Comparison of ENCODE assay signal across 1 cellular context in the genomic region with DNA sequence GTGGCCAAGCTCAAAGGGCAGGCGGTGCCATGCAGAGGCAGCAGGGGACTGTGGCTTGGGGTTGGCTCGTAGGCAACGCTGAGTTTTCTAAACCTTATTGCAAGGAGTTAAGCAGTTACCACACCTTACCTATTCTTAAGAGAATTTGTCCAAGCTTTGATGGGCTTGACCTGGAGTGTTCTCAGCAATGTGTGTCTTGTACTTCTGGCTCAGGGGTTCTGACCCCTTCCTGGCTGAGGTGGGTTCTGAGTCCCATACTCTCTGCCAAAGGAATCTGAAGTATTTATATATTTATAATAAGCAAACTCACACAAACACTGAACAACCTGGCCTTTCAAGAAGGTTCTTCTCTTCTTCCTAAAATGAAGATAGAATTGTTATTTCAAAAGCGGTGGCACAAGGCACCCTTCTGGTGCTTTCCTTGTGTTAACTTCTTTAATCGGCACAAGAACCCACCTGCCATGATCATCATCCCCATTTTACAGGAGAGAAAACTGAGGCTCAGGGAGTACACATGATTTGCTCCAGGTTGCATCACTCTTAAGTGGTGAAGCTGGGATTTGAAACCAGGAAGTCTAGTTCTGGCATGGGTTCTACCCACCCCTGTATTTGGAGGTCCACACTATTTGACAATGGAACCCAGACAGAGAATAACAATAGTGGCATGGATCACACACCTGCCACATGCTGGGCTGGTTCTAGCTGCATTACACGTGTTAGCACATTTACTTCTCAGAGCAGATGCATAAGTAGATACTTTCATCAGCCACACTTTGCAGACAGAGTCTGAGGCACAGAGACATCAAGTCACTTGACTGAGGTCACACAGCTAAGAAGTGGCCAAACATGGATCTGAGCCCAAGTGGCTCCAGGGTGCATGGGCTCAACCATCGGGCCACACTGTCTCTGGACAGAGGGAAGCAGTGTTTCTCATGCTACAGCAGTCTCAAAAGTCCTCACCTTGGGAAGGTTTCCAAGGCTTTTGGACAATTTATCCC.
TF ChIP-seq lines count a peak whose summit lies in the region.

No MANE protein-coding gene starts in this region.

TF ChIP-seq in HepG2, 621 proteins besides CTCF, POLR2A, EP300 and RAD21 (continued from another document):
- TF ChIP-seq ZMYM3 (CRISPR knock-in tag; IDR thresholded peaks at IDR 0.05), result 0 out of 2 replicates have a peak, but pooled peaks have one; percentile 13
TF ChIP-seq in HepG2: peak in this region for 3.
